In the genomic region with DNA sequence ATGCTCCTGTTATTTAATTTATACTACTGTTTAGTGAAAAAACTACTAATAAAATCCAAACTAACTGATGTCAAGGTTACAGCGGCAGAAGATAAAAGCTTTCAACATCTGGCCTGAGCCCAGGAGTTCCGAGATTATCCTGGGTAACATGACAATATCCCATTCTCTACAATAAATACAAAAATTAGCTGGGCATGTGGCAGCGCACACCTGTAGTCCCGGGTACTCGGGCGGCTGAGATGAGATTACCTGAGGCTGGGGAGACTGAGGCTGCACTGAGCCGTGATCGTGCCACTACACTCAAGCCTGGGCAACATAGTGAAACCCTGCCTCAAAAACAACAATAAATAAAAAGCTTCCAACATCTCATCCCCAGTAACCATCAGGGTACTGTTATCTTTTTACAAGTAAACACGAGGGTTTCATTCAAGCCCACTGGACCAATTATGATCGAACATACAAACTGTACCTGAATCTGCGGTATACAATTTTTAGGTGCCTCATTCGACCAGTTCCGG, we compare ENCODE assay signal across 9 cellular contexts. TPM values are rescaled to one million over a fixed set of nuclear protein-coding genes. Genes with fewer than 3 reads are reported as not detected.
DNase-seq lines count a peak whose midpoint lies in the region; ATAC-seq and TF ChIP-seq lines count a peak whose summit lies in the region.
"Had no signal": no experiment of that assay in that cellular context is flagged by ENCODE, and none has a peak within 500 bp of the region (broad histone marks: within the 10 kb centered on the region; RNA-seq: fewer than 3 reads in every experiment).

No MANE protein-coding gene starts in this region.

- DNase-seq in HT1080 (ENCODE audit: low read depth) = peak; percentile 4
- DNase-seq in mammary epithelial cell = no peak
- DNase-seq in NCI-H1417 treated with DMSO at 0.1 percent for 48 hours (lab: John Stamatoyannopoulos, UW) = no peak
- DNase-seq in NK-92 (lab: John Stamatoyannopoulos, UW; ENCODE audit: unreplicated experiment) = no peak
- DNase-seq: NCI-H2171 treated with DMSO at 0.1 percent for 48 hours had no signal

- H3K4me1 ChIP-seq in mammary epithelial cell (ENCODE audit: insufficient read depth, low read length) (peaks cover 23% of the 10 kb centered on the region), mucosa of stomach (ENCODE audit: control insufficient read depth, insufficient read depth, low read length) (peaks cover 23% of the 10 kb centered on the region)

- H3K9me3 ChIP-seq in mammary epithelial cell (replicated peaks; ENCODE audit: insufficient read depth, low read length) (no peaks in the 10 kb centered on the region), mucosa of stomach (ENCODE audit: control insufficient read depth, low read length) (no peaks in the 10 kb centered on the region)

- H4K20me1 ChIP-seq in mammary epithelial cell (ENCODE audit: insufficient read depth, low read length) = peaks cover 4% of the 10 kb centered on the region

- H3K36me3 ChIP-seq in mammary epithelial cell (ENCODE audit: insufficient read depth, low read length) (peaks cover 47% of the 10 kb centered on the region), mucosa of stomach (ENCODE audit: control insufficient read depth, insufficient read depth, low read length) (peaks cover 6% of the 10 kb centered on the region)

- CTCF ChIA-PET in mammary epithelial cell (lab: Charles Lee; ENCODE audit: low non-redundant PET) = no interaction called here

- H3K27me3 ChIP-seq in mammary epithelial cell (ENCODE audit: insufficient read depth, low read length) (no peaks in the 10 kb centered on the region), mucosa of stomach (ENCODE audit: control insufficient read depth, insufficient read depth, low read length) (no peaks in the 10 kb centered on the region)

- H3K27ac ChIP-seq in 22Rv1 (peak overlapping the region; percentile 98), mammary epithelial cell (ENCODE audit: insufficient read depth, low read depth, low read length) (peak overlapping the region; percentile 83)

- BruUV-seq in mammary epithelial cell (replicated peaks; lab: Mats Ljungman, UMichigan) = no TSS peak

- dilution Hi-C loops in mammary epithelial cell (cut with HindIII; ENCODE audit: low sequenced_read_pairs) = no loop called here

- H3K4me2 ChIP-seq in mammary epithelial cell (ENCODE audit: insufficient read depth, low read depth, low read length) = peak overlapping the region; percentile 93

- peak overlapping the region; percentile 98 for H3K9ac ChIP-seq in mammary epithelial cell (ENCODE audit: insufficient read depth, low read length)
- peak overlapping the region; percentile 99 for H3K9ac ChIP-seq in mucosa of stomach (ENCODE audit: low read length)

- TF ChIP-seq CTCF in 22Rv1 (IDR thresholded peaks at IDR 0.05) (no peak), mammary epithelial cell (conservative IDR thresholded peaks at IDR 0.05 in 1 of 2, IDR thresholded peaks at IDR 0.05 in 1 of 2; ENCODE audit: extremely low read depth in 1 of 2, insufficient read depth in 1 of 2, low read depth in 1 of 2, low read length in 2 of 2) (no peak)

- H3K4me3 ChIP-seq in mammary epithelial cell (replicated peaks in 1 of 3; ENCODE audit: insufficient read depth in 1 of 3, low read depth in 2 of 3, low read length in 3 of 3) (peak overlapping the region; percentile 63 to 85 (median 65)), mucosa of stomach (ENCODE audit: low read length) (peak overlapping the region; percentile 98)

- WGBS in mammary epithelial cell (ENCODE audit: low coverage, missing lambda C conversion rate) = 14% methylated on average over 13 of the region's 13 CpGs

- peaks cover 61% of the 10 kb centered on the region for H3K79me2 ChIP-seq in mammary epithelial cell (ENCODE audit: insufficient read depth, low read length)

- H2AFZ ChIP-seq in mammary epithelial cell (ENCODE audit: low read depth, low read length) = no peak overlapping the region

- ATAC-seq in HG02870 (IDR thresholded peaks at IDR 0.05; ENCODE audit: unreplicated experiment) = no peak
- ATAC-seq in HG02981 (IDR thresholded peaks at IDR 0.05; ENCODE audit: unreplicated experiment) = no peak

- in situ Hi-C loops in mammary epithelial cell (cut with MboI; ENCODE audit: low sequenced_read_pairs in 2 of 2) = loop anchor here in 1 of 2 donors (10.0 kb wide), 1 partner anchor 79 kb away; a partner anchor contains a TSS

- intact Hi-C loops in mammary epithelial cell (cut with micrococcal nuclease) = no loop called here

RNA-seq across cellular contexts. Expression of a gene that starts 1.3 kb away (rescaled TPM):
- 2,054 and 2,634 TPM in 2 replicates for total RNA-seq in HT1080 (2014; rRNA removed; shearing (Covaris generic))
- 158 and 171 TPM in 2 replicates for polyA plus RNA-seq in HT1080 (2015; cell fraction: cytosol; rRNA removed)
- 60.8 and 65.1 TPM in 2 replicates for polyA plus RNA-seq in HT1080 (2015; cell fraction: nucleus; rRNA removed)
- 1,000 to 10,000 TPM in 1 of 2 donors, 100 to 1,000 TPM in 1; 257 to 1,240 TPM for total RNA-seq in mammary epithelial cell
- 508 TPM for polyA plus RNA-seq in mammary epithelial cell
- 1,443 TPM for polyA minus RNA-seq in mammary epithelial cell

RNA-seq across cellular contexts. Expression of a gene that starts 7.4 kb away (rescaled TPM):
- 2.1 and 2.3 TPM in 2 replicates for total RNA-seq in HT1080 (2014; rRNA removed; shearing (Covaris generic))
- 1.8 and 2.7 TPM in 2 replicates for polyA plus RNA-seq in HT1080 (2015; cell fraction: cytosol; rRNA removed)
- 3.2 and 4.3 TPM in 2 replicates for polyA plus RNA-seq in HT1080 (2015; cell fraction: nucleus; rRNA removed)
- 1 to 10 TPM in 1 of 2 donors, under 1 TPM in 1; 0.67 to 2.1 TPM for total RNA-seq in mammary epithelial cell
- 3.8 TPM for polyA plus RNA-seq in mammary epithelial cell
- 16.0 TPM for polyA minus RNA-seq in mammary epithelial cell

RNA-seq across cellular contexts. Expression of a gene that starts 35.6 kb away (rescaled TPM):
- total RNA-seq in HT1080 (2014; rRNA removed; shearing (Covaris generic)) = 58.3 and 63.8 TPM in 2 replicates
- 40.3 and 52.7 TPM in 2 replicates for polyA plus RNA-seq in HT1080 (2015; cell fraction: cytosol; rRNA removed)
- 127 and 132 TPM in 2 replicates for polyA plus RNA-seq in HT1080 (2015; cell fraction: nucleus; rRNA removed)
- 10 to 100 TPM; 55.7 to 73.4 TPM for total RNA-seq in mammary epithelial cell
- polyA plus RNA-seq in mammary epithelial cell = 30.4 TPM
- 27.6 TPM for polyA minus RNA-seq in mammary epithelial cell
